In genomic region chr2:178220814-178221213, GRCh38 we compare ENCODE assay signal across 25 cellular contexts.
"Had no signal": no experiment of that assay in that cellular context is flagged by ENCODE, and none has a peak within 500 bp of the region (broad histone marks: within the 10 kb centered on the region; RNA-seq: fewer than 3 reads in every experiment).

No MANE protein-coding gene starts in this region.

- H3K4me3 Mint-ChIP-seq: naive thymus-derived CD8-positive, alpha-beta T cell; nephron; stimulated activated effector memory CD8-positive, alpha-beta T cell treated with anti-CD3 and anti-CD28 coated beads, Interleukin-12 subunit alpha, Interleukin-12 subunit beta, amount 100 ng/mL, for 72 hours; stimulated activated naive CD8-positive, alpha-beta T cell treated with anti-CD3 and anti-CD28 coated beads, Interleukin-15, Interleukin-2, amounts not matched to agents 100 ng/mL and 50 ng/mL, for 24 hours; type B pancreatic cell had no signal

- H3K36me3 Mint-ChIP-seq: stimulated activated effector memory CD8-positive, alpha-beta T cell treated with anti-CD3 and anti-CD28 coated beads, Interleukin-12 subunit alpha, Interleukin-12 subunit beta, amount 100 ng/mL, for 72 hours; type B pancreatic cell had no signal

- H3K27me3 ChIP-seq: left lung, pancreas, suprapubic skin had no signal

- H3K9me3 ChIP-seq: left lung, lower lobe of right lung, pancreas, prostate gland, spleen, suprapubic skin, tibial nerve, uterus had no signal

- H3K4me3 ChIP-seq: left lung, lower lobe of right lung, pancreas, prostate gland, spleen, suprapubic skin, tibial nerve, uterus had no signal

- H3K27ac ChIP-seq: left lung, lower lobe of right lung, pancreas, prostate gland, spleen, suprapubic skin, tibial nerve, uterus had no signal

- ATAC-seq: left colon; left lung; lower lobe of right lung; naive thymus-derived CD8-positive, alpha-beta T cell; pancreas; right cardiac atrium; sciatic nerve; stimulated activated effector memory CD8-positive, alpha-beta T cell treated with anti-CD3 and anti-CD28 coated beads, Interleukin-12 subunit alpha, Interleukin-12 subunit beta, amount 100 ng/mL, for 72 hours had no signal

- H3K36me3 ChIP-seq: left lung, lower lobe of right lung, pancreas, prostate gland, spleen, suprapubic skin, tibial nerve, uterus had no signal

- H3K27ac Mint-ChIP-seq: naive thymus-derived CD8-positive, alpha-beta T cell; nephron; stimulated activated effector memory CD8-positive, alpha-beta T cell treated with anti-CD3 and anti-CD28 coated beads, Interleukin-12 subunit alpha, Interleukin-12 subunit beta, amount 100 ng/mL, for 72 hours; stimulated activated naive CD8-positive, alpha-beta T cell treated with anti-CD3 and anti-CD28 coated beads, Interleukin-15, Interleukin-2, amounts not matched to agents 100 ng/mL and 50 ng/mL, for 24 hours; type B pancreatic cell had no signal

- H3K4me1 ChIP-seq: left lung, lower lobe of right lung, pancreas, prostate gland, spleen, suprapubic skin, tibial nerve, uterus had no signal

- H3K27me3 Mint-ChIP-seq: type B pancreatic cell had no signal

- H3K9me3 Mint-ChIP-seq: nephron; stimulated activated effector memory CD8-positive, alpha-beta T cell treated with anti-CD3 and anti-CD28 coated beads, Interleukin-12 subunit alpha, Interleukin-12 subunit beta, amount 100 ng/mL, for 72 hours; stimulated activated naive CD8-positive, alpha-beta T cell treated with anti-CD3 and anti-CD28 coated beads, Interleukin-15, Interleukin-2, amounts not matched to agents 100 ng/mL and 50 ng/mL, for 24 hours; type B pancreatic cell had no signal

- H3K4me1 Mint-ChIP-seq: naive thymus-derived CD8-positive, alpha-beta T cell; nephron; stimulated activated effector memory CD8-positive, alpha-beta T cell treated with anti-CD3 and anti-CD28 coated beads, Interleukin-12 subunit alpha, Interleukin-12 subunit beta, amount 100 ng/mL, for 72 hours had no signal

- DNase-seq: hippocampal formation; kidney; left colon; left lung; lower lobe of right lung; mesenchymal stem cell; naive thymus-derived CD8-positive, alpha-beta T cell; nucleus accumbens; pancreas; posterior cingulate gyrus; retina; right cardiac atrium; small intestine; spleen; stimulated activated CD4-positive, alpha-beta T cell treated with anti-CD3 and anti-CD28 coated beads, Interleukin-4, amount 100 ng/mL, for 24 hours; stimulated activated naive CD4-positive, alpha-beta T cell; uterus had no signal
